Comparison of ENCODE assay signal across 1 cellular context in the genomic region with DNA sequence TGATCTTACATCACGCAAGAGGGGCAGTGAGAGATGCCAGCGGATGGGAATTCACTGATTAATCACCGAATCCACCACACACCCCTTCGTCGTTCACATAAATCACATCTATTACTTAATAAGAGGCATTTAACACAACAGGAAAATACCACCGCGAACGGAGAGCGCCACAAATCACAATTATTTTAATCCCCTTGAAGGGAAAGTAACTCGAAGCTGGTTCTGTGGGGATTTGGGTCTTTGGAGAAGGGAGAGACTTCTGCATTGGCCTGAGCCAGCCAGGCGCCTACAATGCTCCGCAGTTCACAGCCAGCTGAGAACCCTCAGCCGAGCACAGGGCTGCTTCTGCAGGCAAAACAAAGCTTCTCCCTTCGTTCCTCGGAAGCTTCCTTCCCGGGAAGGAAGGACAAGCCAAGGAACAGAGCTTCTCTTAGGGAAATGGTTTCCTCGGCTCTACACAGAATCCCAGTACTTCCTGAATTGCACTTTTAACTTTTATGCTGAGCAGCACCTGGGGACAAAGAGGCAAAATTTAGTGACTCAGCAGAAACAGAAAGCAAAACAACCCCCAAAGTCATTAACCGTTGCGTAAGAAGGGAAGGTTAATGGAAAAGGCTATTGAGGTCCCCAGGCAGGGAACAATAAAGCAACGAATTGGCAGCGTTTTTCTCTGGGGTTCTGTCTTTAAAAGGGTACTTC.
A peak's percentile ranks its signal among the peaks of the same experiment; 100 is the strongest.
TF ChIP-seq lines count a peak whose summit lies in the region.

A gene (minus strand): TSS at position 1 of the 699 bp plus-strand sequence. CDS start 287 bp downstream, outside the sequence.

TF ChIP-seq in HEK293, 187 proteins besides CTCF, POLR2A, EP300 and RAD21 (continued from another document and continues in another):
- TF ChIP-seq ZEB2 (tag by site-specific recombination; IDR thresholded peaks at IDR 0.05) (peak; percentile 34; the same call in 1 of the 2 replicates), MYNN (tag by site-specific recombination; IDR thresholded peaks at IDR 0.05; ENCODE audit: borderline replicate concordance) (no peak), RBAK (tag by site-specific recombination; IDR thresholded peaks at IDR 0.05) (no peak), ZNF48 (tag by site-specific recombination; IDR thresholded peaks at IDR 0.05) (no peak), ZNF292 (tag by site-specific recombination; IDR thresholded peaks at IDR 0.05; ENCODE audit: borderline replicate concordance, low read depth) (no peak), ZNF350 (tag by site-specific recombination; IDR thresholded peaks at IDR 0.05) (no peak), KLF9 (tag by site-specific recombination; IDR thresholded peaks at IDR 0.05; ENCODE audit: low read depth) (0 out of 2 replicates have a peak, but pooled peaks have one; percentile 20), ZBTB1 (tag by site-specific recombination; IDR thresholded peaks at IDR 0.05) (no peak), ZNF223 (tag by site-specific recombination; IDR thresholded peaks at IDR 0.05) (no peak), ZNF623 (tag by site-specific recombination; IDR thresholded peaks at IDR 0.05) (no peak), KLF7 (tag by site-specific recombination; IDR thresholded peaks at IDR 0.05; ENCODE audit: borderline replicate concordance) (no peak), ZNF558 (tag by site-specific recombination; IDR thresholded peaks at IDR 0.05) (no peak), IKZF3 (tag by site-specific recombination; IDR thresholded peaks at IDR 0.05) (peak; percentile 63), ZNF433 (tag by site-specific recombination; IDR thresholded peaks at IDR 0.05; ENCODE audit: low read depth) (no peak), ZNF777 (tag by site-specific recombination; IDR thresholded peaks at IDR 0.05; ENCODE audit: borderline replicate concordance) (no peak), ZNF610 (tag by site-specific recombination; IDR thresholded peaks at IDR 0.05; ENCODE audit: borderline replicate concordance) (no peak), ZSCAN16 (tag by site-specific recombination; IDR thresholded peaks at IDR 0.05) (no peak), ZNF629 (tag by site-specific recombination; IDR thresholded peaks at IDR 0.05) (peak; percentile 16; the same call in 1 of the 2 replicates), ZNF426 (tag by site-specific recombination; IDR thresholded peaks at IDR 0.05) (no peak), ZBTB20 (tag by site-specific recombination; IDR thresholded peaks at IDR 0.05) (peak; percentile 57; the same call in 1 of the 2 replicates), ZSCAN23 (tag by site-specific recombination; IDR thresholded peaks at IDR 0.05) (no peak), ZNF132 (tag by site-specific recombination; IDR thresholded peaks at IDR 0.05; ENCODE audit: borderline replicate concordance) (no peak), PRDM1 (tag by site-specific recombination; IDR thresholded peaks at IDR 0.05) (peak; percentile 85), ZNF354C (tag by site-specific recombination; IDR thresholded peaks at IDR 0.05; ENCODE audit: borderline replicate concordance, low read depth) (no peak), ZNF501 (tag by site-specific recombination; IDR thresholded peaks at IDR 0.05) (no peak), BCL11B (tag by site-specific recombination; IDR thresholded peaks at IDR 0.05; ENCODE audit: low read depth) (no peak), FEZF1 (tag by site-specific recombination; IDR thresholded peaks at IDR 0.05) (0 out of 2 replicates have a peak, but pooled peaks have one; percentile 28), ZNF776 (tag by site-specific recombination; IDR thresholded peaks at IDR 0.05; ENCODE audit: borderline replicate concordance) (no peak), ZNF571 (tag by site-specific recombination; IDR thresholded peaks at IDR 0.05) (no peak), ZNF391 (tag by site-specific recombination; IDR thresholded peaks at IDR 0.05; ENCODE audit: borderline replicate concordance, low read depth) (no peak), ZNF549 (tag by site-specific recombination; IDR thresholded peaks at IDR 0.05) (no peak), ZNF146 (tag by site-specific recombination; IDR thresholded peaks at IDR 0.05) (no peak), REPIN1 (tag by site-specific recombination; IDR thresholded peaks at IDR 0.05; ENCODE audit: low read depth) (no peak), ZNF510 (tag by site-specific recombination; IDR thresholded peaks at IDR 0.05; ENCODE audit: insufficient replicate concordance) (no peak)
- TF ChIP-seq, protein P1, sequence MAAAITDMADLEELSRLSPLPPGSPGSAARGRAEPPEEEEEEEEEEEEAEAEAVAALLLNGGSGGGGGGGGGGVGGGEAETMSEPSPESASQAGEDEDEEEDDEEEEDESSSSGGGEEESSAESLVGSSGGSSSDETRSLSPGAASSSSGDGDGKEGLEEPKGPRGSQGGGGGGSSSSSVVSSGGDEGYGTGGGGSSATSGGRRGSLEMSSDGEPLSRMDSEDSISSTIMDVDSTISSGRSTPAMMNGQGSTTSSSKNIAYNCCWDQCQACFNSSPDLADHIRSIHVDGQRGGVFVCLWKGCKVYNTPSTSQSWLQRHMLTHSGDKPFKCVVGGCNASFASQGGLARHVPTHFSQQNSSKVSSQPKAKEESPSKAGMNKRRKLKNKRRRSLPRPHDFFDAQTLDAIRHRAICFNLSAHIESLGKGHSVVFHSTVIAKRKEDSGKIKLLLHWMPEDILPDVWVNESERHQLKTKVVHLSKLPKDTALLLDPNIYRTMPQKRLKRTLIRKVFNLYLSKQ (tag by site-specific recombination; IDR thresholded peaks at IDR 0.05; ENCODE audit: borderline replicate concordance): no peak
- TF ChIP-seq, protein P2, sequence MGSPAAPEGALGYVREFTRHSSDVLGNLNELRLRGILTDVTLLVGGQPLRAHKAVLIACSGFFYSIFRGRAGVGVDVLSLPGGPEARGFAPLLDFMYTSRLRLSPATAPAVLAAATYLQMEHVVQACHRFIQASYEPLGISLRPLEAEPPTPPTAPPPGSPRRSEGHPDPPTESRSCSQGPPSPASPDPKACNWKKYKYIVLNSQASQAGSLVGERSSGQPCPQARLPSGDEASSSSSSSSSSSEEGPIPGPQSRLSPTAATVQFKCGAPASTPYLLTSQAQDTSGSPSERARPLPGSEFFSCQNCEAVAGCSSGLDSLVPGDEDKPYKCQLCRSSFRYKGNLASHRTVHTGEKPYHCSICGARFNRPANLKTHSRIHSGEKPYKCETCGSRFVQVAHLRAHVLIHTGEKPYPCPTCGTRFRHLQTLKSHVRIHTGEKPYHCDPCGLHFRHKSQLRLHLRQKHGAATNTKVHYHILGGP (tag by site-specific recombination; IDR thresholded peaks at IDR 0.05): no peak
- TF ChIP-seq, protein P3, sequence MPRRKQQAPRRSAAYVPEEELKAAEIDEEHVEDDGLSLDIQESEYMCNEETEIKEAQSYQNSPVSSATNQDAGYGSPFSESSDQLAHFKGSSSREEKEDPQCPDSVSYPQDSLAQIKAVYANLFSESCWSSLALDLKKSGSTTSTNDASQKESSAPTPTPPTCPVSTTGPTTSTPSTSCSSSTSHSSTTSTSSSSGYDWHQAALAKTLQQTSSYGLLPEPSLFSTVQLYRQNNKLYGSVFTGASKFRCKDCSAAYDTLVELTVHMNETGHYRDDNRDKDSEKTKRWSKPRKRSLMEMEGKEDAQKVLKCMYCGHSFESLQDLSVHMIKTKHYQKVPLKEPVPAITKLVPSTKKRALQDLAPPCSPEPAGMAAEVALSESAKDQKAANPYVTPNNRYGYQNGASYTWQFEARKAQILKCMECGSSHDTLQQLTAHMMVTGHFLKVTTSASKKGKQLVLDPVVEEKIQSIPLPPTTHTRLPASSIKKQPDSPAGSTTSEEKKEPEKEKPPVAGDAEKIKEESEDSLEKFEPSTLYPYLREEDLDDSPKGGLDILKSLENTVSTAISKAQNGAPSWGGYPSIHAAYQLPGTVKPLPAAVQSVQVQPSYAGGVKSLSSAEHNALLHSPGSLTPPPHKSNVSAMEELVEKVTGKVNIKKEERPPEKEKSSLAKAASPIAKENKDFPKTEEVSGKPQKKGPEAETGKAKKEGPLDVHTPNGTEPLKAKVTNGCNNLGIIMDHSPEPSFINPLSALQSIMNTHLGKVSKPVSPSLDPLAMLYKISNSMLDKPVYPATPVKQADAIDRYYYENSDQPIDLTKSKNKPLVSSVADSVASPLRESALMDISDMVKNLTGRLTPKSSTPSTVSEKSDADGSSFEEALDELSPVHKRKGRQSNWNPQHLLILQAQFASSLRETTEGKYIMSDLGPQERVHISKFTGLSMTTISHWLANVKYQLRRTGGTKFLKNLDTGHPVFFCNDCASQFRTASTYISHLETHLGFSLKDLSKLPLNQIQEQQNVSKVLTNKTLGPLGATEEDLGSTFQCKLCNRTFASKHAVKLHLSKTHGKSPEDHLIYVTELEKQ (tag by site-specific recombination; IDR thresholded peaks at IDR 0.05; ENCODE audit: borderline replicate concordance): no peak
- TF ChIP-seq, protein P4, sequence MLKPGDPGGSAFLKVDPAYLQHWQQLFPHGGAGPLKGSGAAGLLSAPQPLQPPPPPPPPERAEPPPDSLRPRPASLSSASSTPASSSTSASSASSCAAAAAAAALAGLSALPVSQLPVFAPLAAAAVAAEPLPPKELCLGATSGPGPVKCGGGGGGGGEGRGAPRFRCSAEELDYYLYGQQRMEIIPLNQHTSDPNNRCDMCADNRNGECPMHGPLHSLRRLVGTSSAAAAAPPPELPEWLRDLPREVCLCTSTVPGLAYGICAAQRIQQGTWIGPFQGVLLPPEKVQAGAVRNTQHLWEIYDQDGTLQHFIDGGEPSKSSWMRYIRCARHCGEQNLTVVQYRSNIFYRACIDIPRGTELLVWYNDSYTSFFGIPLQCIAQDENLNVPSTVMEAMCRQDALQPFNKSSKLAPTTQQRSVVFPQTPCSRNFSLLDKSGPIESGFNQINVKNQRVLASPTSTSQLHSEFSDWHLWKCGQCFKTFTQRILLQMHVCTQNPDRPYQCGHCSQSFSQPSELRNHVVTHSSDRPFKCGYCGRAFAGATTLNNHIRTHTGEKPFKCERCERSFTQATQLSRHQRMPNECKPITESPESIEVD (tag by site-specific recombination; IDR thresholded peaks at IDR 0.05): no peak
- TF ChIP-seq, protein P5, sequence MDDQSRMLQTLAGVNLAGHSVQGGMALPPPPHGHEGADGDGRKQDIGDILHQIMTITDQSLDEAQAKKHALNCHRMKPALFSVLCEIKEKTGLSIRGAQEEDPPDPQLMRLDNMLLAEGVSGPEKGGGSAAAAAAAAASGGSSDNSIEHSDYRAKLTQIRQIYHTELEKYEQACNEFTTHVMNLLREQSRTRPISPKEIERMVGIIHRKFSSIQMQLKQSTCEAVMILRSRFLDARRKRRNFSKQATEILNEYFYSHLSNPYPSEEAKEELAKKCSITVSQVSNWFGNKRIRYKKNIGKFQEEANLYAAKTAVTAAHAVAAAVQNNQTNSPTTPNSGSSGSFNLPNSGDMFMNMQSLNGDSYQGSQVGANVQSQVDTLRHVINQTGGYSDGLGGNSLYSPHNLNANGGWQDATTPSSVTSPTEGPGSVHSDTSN (CRISPR knock-in tag; IDR thresholded peaks at IDR 0.05): no peak
- TF ChIP-seq, protein P6, sequence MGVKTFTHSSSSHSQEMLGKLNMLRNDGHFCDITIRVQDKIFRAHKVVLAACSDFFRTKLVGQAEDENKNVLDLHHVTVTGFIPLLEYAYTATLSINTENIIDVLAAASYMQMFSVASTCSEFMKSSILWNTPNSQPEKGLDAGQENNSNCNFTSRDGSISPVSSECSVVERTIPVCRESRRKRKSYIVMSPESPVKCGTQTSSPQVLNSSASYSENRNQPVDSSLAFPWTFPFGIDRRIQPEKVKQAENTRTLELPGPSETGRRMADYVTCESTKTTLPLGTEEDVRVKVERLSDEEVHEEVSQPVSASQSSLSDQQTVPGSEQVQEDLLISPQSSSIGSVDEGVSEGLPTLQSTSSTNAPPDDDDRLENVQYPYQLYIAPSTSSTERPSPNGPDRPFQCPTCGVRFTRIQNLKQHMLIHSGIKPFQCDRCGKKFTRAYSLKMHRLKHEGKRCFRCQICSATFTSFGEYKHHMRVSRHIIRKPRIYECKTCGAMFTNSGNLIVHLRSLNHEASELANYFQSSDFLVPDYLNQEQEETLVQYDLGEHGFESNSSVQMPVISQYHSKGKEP (tag by site-specific recombination; IDR thresholded peaks at IDR 0.05): 0 out of 2 replicates have a peak, but pooled peaks have one; percentile 23
- TF ChIP-seq, protein P7, sequence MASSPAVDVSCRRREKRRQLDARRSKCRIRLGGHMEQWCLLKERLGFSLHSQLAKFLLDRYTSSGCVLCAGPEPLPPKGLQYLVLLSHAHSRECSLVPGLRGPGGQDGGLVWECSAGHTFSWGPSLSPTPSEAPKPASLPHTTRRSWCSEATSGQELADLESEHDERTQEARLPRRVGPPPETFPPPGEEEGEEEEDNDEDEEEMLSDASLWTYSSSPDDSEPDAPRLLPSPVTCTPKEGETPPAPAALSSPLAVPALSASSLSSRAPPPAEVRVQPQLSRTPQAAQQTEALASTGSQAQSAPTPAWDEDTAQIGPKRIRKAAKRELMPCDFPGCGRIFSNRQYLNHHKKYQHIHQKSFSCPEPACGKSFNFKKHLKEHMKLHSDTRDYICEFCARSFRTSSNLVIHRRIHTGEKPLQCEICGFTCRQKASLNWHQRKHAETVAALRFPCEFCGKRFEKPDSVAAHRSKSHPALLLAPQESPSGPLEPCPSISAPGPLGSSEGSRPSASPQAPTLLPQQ (tag by site-specific recombination; IDR thresholded peaks at IDR 0.05): no peak
